In the genomic region with DNA sequence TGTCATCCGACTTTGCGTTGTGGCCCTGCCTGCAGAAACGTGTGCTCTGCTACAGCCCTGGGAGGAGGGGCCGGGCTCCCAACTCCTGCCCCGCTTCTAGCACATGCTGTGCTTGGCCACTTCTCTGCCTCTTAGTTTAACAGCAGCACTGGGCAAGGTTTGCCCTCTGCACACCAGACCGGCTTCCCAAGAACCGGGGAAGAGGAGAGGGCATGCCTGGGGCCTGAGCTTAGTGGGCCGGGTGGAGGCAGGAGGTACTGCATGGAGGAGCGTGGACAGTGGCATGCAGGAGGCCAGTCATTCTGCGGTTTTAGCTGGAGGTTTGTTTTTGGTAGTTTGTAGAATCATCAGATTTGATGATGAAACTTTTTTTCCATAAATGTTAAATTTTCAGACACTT, we compare ENCODE assay signal across 1 cellular context.
TF ChIP-seq lines count a peak whose summit lies in the region.

No MANE protein-coding gene starts in this region.

TF ChIP-seq in GM23338, 12 proteins besides CTCF, POLR2A, EP300 and RAD21 (continued from another document):
- TF ChIP-seq, protein P1, sequence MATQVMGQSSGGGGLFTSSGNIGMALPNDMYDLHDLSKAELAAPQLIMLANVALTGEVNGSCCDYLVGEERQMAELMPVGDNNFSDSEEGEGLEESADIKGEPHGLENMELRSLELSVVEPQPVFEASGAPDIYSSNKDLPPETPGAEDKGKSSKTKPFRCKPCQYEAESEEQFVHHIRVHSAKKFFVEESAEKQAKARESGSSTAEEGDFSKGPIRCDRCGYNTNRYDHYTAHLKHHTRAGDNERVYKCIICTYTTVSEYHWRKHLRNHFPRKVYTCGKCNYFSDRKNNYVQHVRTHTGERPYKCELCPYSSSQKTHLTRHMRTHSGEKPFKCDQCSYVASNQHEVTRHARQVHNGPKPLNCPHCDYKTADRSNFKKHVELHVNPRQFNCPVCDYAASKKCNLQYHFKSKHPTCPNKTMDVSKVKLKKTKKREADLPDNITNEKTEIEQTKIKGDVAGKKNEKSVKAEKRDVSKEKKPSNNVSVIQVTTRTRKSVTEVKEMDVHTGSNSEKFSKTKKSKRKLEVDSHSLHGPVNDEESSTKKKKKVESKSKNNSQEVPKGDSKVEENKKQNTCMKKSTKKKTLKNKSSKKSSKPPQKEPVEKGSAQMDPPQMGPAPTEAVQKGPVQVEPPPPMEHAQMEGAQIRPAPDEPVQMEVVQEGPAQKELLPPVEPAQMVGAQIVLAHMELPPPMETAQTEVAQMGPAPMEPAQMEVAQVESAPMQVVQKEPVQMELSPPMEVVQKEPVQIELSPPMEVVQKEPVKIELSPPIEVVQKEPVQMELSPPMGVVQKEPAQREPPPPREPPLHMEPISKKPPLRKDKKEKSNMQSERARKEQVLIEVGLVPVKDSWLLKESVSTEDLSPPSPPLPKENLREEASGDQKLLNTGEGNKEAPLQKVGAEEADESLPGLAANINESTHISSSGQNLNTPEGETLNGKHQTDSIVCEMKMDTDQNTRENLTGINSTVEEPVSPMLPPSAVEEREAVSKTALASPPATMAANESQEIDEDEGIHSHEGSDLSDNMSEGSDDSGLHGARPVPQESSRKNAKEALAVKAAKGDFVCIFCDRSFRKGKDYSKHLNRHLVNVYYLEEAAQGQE (IDR thresholded peaks at IDR 0.05; ENCODE audit: unreplicated experiment): no peak
- TF ChIP-seq JUNB (IDR thresholded peaks at IDR 0.05; ENCODE audit: unreplicated experiment) (no peak), POLR2AphosphoS5 (IDR thresholded peaks at IDR 0.05; ENCODE audit: low read depth) (no peak), CREB1 (CRISPR knock-in tag; IDR thresholded peaks at IDR 0.05; ENCODE audit: low read depth) (no peak)
- TF ChIP-seq, protein P2, sequence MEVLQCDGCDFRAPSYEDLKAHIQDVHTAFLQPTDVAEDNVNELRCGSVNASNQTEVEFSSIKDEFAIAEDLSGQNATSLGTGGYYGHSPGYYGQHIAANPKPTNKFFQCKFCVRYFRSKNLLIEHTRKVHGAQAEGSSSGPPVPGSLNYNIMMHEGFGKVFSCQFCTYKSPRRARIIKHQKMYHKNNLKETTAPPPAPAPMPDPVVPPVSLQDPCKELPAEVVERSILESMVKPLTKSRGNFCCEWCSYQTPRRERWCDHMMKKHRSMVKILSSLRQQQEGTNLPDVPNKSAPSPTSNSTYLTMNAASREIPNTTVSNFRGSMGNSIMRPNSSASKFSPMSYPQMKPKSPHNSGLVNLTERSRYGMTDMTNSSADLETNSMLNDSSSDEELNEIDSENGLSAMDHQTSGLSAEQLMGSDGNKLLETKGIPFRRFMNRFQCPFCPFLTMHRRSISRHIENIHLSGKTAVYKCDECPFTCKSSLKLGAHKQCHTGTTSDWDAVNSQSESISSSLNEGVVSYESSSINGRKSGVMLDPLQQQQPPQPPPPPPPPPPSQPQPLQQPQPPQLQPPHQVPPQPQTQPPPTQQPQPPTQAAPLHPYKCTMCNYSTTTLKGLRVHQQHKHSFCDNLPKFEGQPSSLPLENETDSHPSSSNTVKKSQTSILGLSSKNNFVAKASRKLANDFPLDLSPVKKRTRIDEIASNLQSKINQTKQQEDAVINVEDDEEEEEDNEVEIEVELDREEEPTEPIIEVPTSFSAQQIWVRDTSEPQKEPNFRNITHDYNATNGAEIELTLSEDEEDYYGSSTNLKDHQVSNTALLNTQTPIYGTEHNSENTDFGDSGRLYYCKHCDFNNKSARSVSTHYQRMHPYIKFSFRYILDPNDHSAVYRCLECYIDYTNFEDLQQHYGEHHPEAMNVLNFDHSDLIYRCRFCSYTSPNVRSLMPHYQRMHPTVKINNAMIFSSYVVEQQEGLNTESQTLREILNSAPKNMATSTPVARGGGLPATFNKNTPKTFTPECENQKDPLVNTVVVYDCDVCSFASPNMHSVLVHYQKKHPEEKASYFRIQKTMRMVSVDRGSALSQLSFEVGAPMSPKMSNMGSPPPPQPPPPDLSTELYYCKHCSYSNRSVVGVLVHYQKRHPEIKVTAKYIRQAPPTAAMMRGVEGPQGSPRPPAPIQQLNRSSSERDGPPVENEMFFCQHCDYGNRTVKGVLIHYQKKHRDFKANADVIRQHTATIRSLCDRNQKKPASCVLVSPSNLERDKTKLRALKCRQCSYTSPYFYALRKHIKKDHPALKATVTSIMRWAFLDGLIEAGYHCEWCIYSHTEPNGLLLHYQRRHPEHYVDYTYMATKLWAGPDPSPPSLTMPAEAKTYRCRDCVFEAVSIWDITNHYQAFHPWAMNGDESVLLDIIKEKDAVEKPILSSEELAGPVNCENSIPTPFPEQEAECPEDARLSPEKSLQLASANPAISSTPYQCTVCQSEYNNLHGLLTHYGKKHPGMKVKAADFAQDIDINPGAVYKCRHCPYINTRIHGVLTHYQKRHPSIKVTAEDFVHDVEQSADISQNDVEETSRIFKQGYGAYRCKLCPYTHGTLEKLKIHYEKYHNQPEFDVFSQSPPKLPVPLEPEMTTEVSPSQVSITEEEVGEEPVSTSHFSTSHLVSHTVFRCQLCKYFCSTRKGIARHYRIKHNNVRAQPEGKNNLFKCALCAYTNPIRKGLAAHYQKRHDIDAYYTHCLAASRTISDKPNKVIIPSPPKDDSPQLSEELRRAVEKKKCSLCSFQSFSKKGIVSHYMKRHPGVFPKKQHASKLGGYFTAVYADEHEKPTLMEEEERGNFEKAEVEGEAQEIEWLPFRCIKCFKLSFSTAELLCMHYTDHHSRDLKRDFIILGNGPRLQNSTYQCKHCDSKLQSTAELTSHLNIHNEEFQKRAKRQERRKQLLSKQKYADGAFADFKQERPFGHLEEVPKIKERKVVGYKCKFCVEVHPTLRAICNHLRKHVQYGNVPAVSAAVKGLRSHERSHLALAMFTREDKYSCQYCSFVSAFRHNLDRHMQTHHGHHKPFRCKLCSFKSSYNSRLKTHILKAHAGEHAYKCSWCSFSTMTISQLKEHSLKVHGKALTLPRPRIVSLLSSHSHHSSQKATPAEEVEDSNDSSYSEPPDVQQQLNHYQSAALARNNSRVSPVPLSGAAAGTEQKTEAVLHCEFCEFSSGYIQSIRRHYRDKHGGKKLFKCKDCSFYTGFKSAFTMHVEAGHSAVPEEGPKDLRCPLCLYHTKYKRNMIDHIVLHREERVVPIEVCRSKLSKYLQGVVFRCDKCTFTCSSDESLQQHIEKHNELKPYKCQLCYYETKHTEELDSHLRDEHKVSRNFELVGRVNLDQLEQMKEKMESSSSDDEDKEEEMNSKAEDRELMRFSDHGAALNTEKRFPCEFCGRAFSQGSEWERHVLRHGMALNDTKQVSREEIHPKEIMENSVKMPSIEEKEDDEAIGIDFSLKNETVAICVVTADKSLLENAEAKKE (CRISPR knock-in tag; IDR thresholded peaks at IDR 0.05): no peak
